In the genomic region with DNA sequence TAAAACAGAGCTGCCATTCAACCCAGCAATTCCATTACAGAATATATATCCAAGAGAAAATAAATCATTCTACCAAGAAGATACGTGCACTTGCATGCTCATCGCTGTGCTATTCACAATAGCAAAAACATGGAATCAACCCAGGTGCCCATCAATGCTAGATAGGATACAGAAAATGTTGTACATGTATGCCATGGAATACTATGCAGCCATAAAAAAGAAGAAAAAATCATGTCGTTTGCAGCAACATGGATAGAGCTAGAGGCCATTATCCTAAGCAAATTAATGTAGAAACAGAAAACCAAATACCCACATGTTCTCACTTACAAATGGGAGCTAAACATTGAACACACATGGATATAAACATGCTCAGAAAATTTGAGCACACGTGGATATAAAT, we compare ENCODE assay signal across 11 cellular contexts.
"Had no signal": no experiment of that assay in that cellular context is flagged by ENCODE, and none has a peak within 500 bp of the region (broad histone marks: within the 10 kb centered on the region; RNA-seq: fewer than 3 reads in every experiment).

No MANE protein-coding gene starts in this region.

- H3K9me3 ChIP-seq: HAP-1 had no signal

- FAIRE-seq: H1, H54 had no signal

- ATAC-seq: GM23338, HCT116 had no signal

- H3K27ac ChIP-seq: GM23248 had no signal

- H3K36me3 ChIP-seq: HAP-1 had no signal

- DNase-seq: GM23248, GOT3, H7, H9, HCEC 1CT, HFFc6 had no signal

- H2AFZ ChIP-seq: GM23248, GM23338 had no signal

- H3K9ac ChIP-seq: GM23248 had no signal

- H3K4me3 ChIP-seq: GM23248, GM23338, HAP-1 had no signal

- H3K4me2 ChIP-seq: GM23338 had no signal
